ENCODE assay signal across 18 cellular contexts in the genomic region with DNA sequence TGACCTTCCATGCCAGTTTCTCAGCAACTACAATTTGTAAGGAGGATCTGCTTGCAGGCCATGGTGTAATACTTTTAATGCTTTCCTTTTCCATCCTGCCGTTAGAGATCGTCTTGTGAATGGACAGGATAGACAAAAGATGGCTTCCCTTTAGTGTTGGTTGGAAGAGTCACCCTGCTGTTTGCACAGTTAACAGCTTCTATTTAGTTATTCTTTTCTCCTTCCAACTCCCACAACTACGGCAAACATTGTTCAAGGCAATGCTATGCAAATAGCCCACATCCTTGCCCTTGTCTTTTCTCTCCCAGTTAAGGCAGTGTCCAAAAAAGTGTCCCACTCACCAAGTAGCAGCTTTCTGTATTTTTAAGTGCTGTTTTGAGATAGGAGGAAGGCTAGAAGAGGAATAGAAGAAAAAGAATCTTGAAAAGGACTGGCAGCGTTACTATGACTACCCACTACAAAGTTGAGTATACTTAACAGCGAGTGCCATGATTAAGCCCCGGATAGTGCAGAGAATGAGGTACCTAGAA. TPM values are rescaled to one million over a fixed set of nuclear protein-coding genes. Genes with fewer than 3 reads are reported as not detected.
A peak's percentile ranks its signal among the peaks of the same experiment; 100 is the strongest.
DNase-seq lines count a peak whose midpoint lies in the region; ATAC-seq, FAIRE-seq and TF ChIP-seq lines count a peak whose summit lies in the region.
"Had no signal": no experiment of that assay in that cellular context is flagged by ENCODE, and none has a peak within 500 bp of the region (broad histone marks: within the 10 kb centered on the region; RNA-seq: fewer than 3 reads in every experiment).

No MANE protein-coding gene starts in this region.

- H2AFZ ChIP-seq in PC-3 (ENCODE audit: low read length) (peak overlapping the region; percentile 39), HepG2 (ENCODE audit: low read length) (peak overlapping the region; percentile 80)

- H3F3A ChIP-seq in PC-3 (ENCODE audit: low read length, unreplicated experiment): peaks cover 5% of the 10 kb centered on the region

- H3K4me3 ChIP-seq in PC-3 (ENCODE audit: low read length) (peak overlapping the region; percentile 33), HepG2 (replicated peaks in 1 of 3; ENCODE audit: insufficient read depth in 1 of 3, low read depth in 2 of 3, low read length in 3 of 3) (peak overlapping the region; percentile 26 to 38 (median 27); a peak in 4 of 6 replicates)
- H3K4me3 ChIP-seq: transverse colon had no signal

- H3K27ac Mint-ChIP-seq in CD4-positive, alpha-beta T cell: peak overlapping the region; percentile 41
- peak overlapping the region in 1 of 2 donors; percentile 50 for H3K27ac Mint-ChIP-seq in stimulated activated naive CD8-positive, alpha-beta T cell treated with anti-CD3 and anti-CD28 coated beads, Interleukin-15, amount 100 ng/mL, for 72 hours
- H3K27ac Mint-ChIP-seq: activated CD8-positive, alpha-beta T cell treated with anti-CD3 and anti-CD28 coated beads for 36 hours; effector memory CD8-positive, alpha-beta T cell had no signal

- H3K9me3 ChIP-seq in CD4-positive, alpha-beta T cell (ENCODE audit: control insufficient read depth, low read length): no peaks in the 10 kb centered on the region
- H3K9me3 ChIP-seq in PC-3 (ENCODE audit: low read length): no peaks in the 10 kb centered on the region
- H3K9me3 ChIP-seq in HepG2 (ENCODE audit: low read length): no peaks in the 10 kb centered on the region
- H3K9me3 ChIP-seq: transverse colon had no signal

- no TSS peak for BruUV-seq in PC-3 (replicated peaks; lab: Mats Ljungman, UMichigan)
- no TSS peak for BruUV-seq in HepG2 (replicated peaks; lab: Mats Ljungman, UMichigan)

- in situ Hi-C loops in HepG2 (cut with HindIII; ENCODE audit: extremely low pct_ligation_motif_present, low pct_unique_long_range_greater_than_20kb): no loop called here

- no peak for ATAC-seq in CD4-positive, alpha-beta T cell (ENCODE audit: poor library complexity)
- peak; percentile 37 for ATAC-seq in PC-3
- peak; percentile 7 for ATAC-seq in HepG2
- ATAC-seq in HG03565 (IDR thresholded peaks at IDR 0.05; ENCODE audit: unreplicated experiment): no peak
- no peak for ATAC-seq in stimulated activated naive CD8-positive, alpha-beta T cell treated with anti-CD3 and anti-CD28 coated beads, Interleukin-15, amount 100 ng/mL, for 72 hours
- no peak for ATAC-seq in activated CD4-positive, CD25-positive, alpha-beta regulatory T cell treated with anti-CD3 and anti-CD28 coated beads, Interleukin-2, amount 50 U/mL, for 24 hours
- ATAC-seq: activated CD8-positive, alpha-beta T cell treated with anti-CD3 and anti-CD28 coated beads for 36 hours; effector memory CD8-positive, alpha-beta T cell had no signal

- H3K4me2 ChIP-seq in PC-3 (ENCODE audit: low read length) (peak overlapping the region; percentile 69), HepG2 (ENCODE audit: low read depth, low read length) (peak overlapping the region; percentile 71)

- H3K9me3 Mint-ChIP-seq in CD4-positive, alpha-beta T cell: no peaks in the 10 kb centered on the region
- H3K9me3 Mint-ChIP-seq in stimulated activated naive CD8-positive, alpha-beta T cell treated with anti-CD3 and anti-CD28 coated beads, Interleukin-15, amount 100 ng/mL, for 72 hours: no peaks in the 10 kb centered on the region
- H3K9me3 Mint-ChIP-seq: activated CD8-positive, alpha-beta T cell treated with anti-CD3 and anti-CD28 coated beads for 36 hours; effector memory CD8-positive, alpha-beta T cell had no signal

- peak overlapping the region; percentile 17 for H3K4me3 Mint-ChIP-seq in CD4-positive, alpha-beta T cell
- H3K4me3 Mint-ChIP-seq in stimulated activated naive CD8-positive, alpha-beta T cell treated with anti-CD3 and anti-CD28 coated beads, Interleukin-15, amount 100 ng/mL, for 72 hours: no peak overlapping the region
- H3K4me3 Mint-ChIP-seq: activated CD8-positive, alpha-beta T cell treated with anti-CD3 and anti-CD28 coated beads for 36 hours; effector memory CD8-positive, alpha-beta T cell had no signal

- H3K9ac ChIP-seq in PC-3 (ENCODE audit: low read length) (peak overlapping the region; percentile 5; the same call in 1 of the 2 replicates), HepG2 (ENCODE audit: insufficient read depth, low read depth, low read length) (peak overlapping the region; percentile 30; the same call in 1 of the 2 replicates)

- POLR2A ChIA-PET in CD4-positive, alpha-beta T cell (lab: Charles Lee): no interaction called here
- POLR2A ChIA-PET in PC-3 (lab: Charles Lee; ENCODE audit: unreplicated experiment): interaction anchor here (0.6 kb wide), 2 partner anchors 15 to 39 kb away, joined by 5 to 9 read pairs; no protein-coding TSS in a partner anchor
- POLR2A ChIA-PET in HepG2 (lab: Yijun Ruan, JAX): interaction anchor here (1.0 kb wide), 1 partner anchor 25 kb away, joined by 3 read pairs; no protein-coding TSS in a partner anchor

- no peak for TF ChIP-seq POLR2A in HepG2 (IDR thresholded peaks at IDR 0.05; ENCODE audit: insufficient read depth in 1 of 2, low read depth in 2 of 2, low read length in 2 of 2)

- H3K27me3 ChIP-seq in CD4-positive, alpha-beta T cell (ENCODE audit: control insufficient read depth, insufficient read depth, low read length): no peaks in the 10 kb centered on the region
- no peaks in the 10 kb centered on the region for H3K27me3 ChIP-seq in PC-3 (ENCODE audit: low read length)
- H3K27me3 ChIP-seq in HepG2 (ENCODE audit: control insufficient read depth in 1 of 2, insufficient read depth in 2 of 2, low read length in 2 of 2): no peaks in the 10 kb centered on the region; a peak in 1 of 5 replicates
- H3K27me3 ChIP-seq: transverse colon had no signal

- whole genome bisulfite sequencing in HepG2 (ENCODE audit: low lambda C conversion rate): 20% methylated on average over 6 of the region's 6 CpGs

- H4K20me1 ChIP-seq in PC-3 (ENCODE audit: low read length) (no peaks in the 10 kb centered on the region), HepG2 (ENCODE audit: insufficient read depth, low read length) (no peaks in the 10 kb centered on the region)

- CTCF ChIA-PET in CD4-positive, alpha-beta T cell (lab: Charles Lee): no interaction called here
- CTCF ChIA-PET in PC-3 (lab: Charles Lee): no interaction called here
- CTCF ChIA-PET in HepG2 (lab: Yijun Ruan, JAX; ENCODE audit: low intra/inter-chr PET ratio, low total read pairs): no interaction called here

- intact Hi-C loops in CD4-positive, alpha-beta T cell (cut with DNase I, micrococcal nuclease): loop anchor here in 1 of 2 experiments (5.0 kb wide), 1 partner anchor 128 kb away; the partner anchor contains the start of gene GRSF1
- intact Hi-C loops in PC-3 (cut with micrococcal nuclease): loop anchor here (1.0 to 10.0 kb wide), 3 partner anchors 25 to 223 kb away; partner anchors contain the start of gene MOB1B
- intact Hi-C loops in HepG2 (cut with micrococcal nuclease; ENCODE audit: unreplicated experiment): loop anchor here (5.0 to 10.0 kb wide), 2 partner anchors 128 to 285 kb away; partner anchors contain the start of genes DCK and GRSF1

- H3K4me1 ChIP-seq in PC-3 (ENCODE audit: insufficient read depth, low read length) (peaks cover 26% of the 10 kb centered on the region), HepG2 (ENCODE audit: insufficient read depth, low read length) (peaks cover 79% of the 10 kb centered on the region)

- TF ChIP-seq RAD21 in HepG2 (CRISPR knock-in tag; IDR thresholded peaks at IDR 0.05): no peak

- H3K9me2 ChIP-seq in PC-3 (replicated peaks; ENCODE audit: low read length): no peaks in the 10 kb centered on the region

- no peaks in the 10 kb centered on the region for H3K36me3 Mint-ChIP-seq in CD4-positive, alpha-beta T cell (ENCODE audit: low read depth)

- TF ChIP-seq EP300 in HepG2 (IDR thresholded peaks at IDR 0.05; ENCODE audit: low read depth in 2 of 2, low read length in 2 of 2): no peak
- no peak for TF ChIP-seq EP300 in HepG2 (CRISPR knock-in tag; IDR thresholded peaks at IDR 0.05; ENCODE audit: borderline replicate concordance)

- peaks cover 59% of the 10 kb centered on the region for H3K4me1 Mint-ChIP-seq in CD4-positive, alpha-beta T cell (ENCODE audit: low read depth)
- peaks cover 52% of the 10 kb centered on the region for H3K4me1 Mint-ChIP-seq in stimulated activated naive CD8-positive, alpha-beta T cell treated with anti-CD3 and anti-CD28 coated beads, Interleukin-15, amount 100 ng/mL, for 72 hours

- peaks cover 83% of the 10 kb centered on the region for H3K79me2 ChIP-seq in PC-3 (ENCODE audit: low read length)
- peaks cover 38% of the 10 kb centered on the region for H3K79me2 ChIP-seq in HepG2 (ENCODE audit: insufficient read depth, low read length)

- no peak for TF ChIP-seq CTCF in CD4-positive, alpha-beta T cell (IDR thresholded peaks at IDR 0.05)
- TF ChIP-seq CTCF in PC-3 (conservative IDR thresholded peaks at IDR 0.05; ENCODE audit: low read depth, low read length) (no peak), HepG2 (CRISPR knock-in tag; IDR thresholded peaks at IDR 0.05) (no peak)

- H3K36me3 ChIP-seq in PC-3 (ENCODE audit: low read depth, low read length): no peaks in the 10 kb centered on the region
- H3K36me3 ChIP-seq in HepG2 (replicated peaks in 1 of 2; ENCODE audit: control insufficient read depth in 1 of 2, insufficient read depth in 2 of 2, low read length in 2 of 2): no peaks in the 10 kb centered on the region
- H3K36me3 ChIP-seq: transverse colon had no signal

- no peak for DNase-seq in CD4-positive, alpha-beta T cell
- DNase-seq in NCI-H146 (lab: John Stamatoyannopoulos, UW): peak; percentile 68
- peak; percentile 73 for DNase-seq in PC-3
- peak; percentile 54 for DNase-seq in HepG2 (ENCODE audit: low spot score)
- DNase-seq in CD1c-positive myeloid dendritic cell (ENCODE audit: extremely low spot score): no peak
- DNase-seq in stimulated activated naive CD8-positive, alpha-beta T cell treated with anti-CD3 and anti-CD28 coated beads, Interleukin-15, amount 100 ng/mL, for 72 hours: no peak
- DNase-seq: activated CD8-positive, alpha-beta T cell treated with anti-CD3 and anti-CD28 coated beads for 36 hours; effector memory CD8-positive, alpha-beta T cell; EL; foreskin fibroblast; IMR-90; mesendoderm; NCI-H2171 treated with DMSO at 0.1 percent for 48 hours; T-helper 9 cell; transverse colon had no signal

- no peak for FAIRE-seq in HepG2 (lab: Jason Lieb, UNC)
- FAIRE-seq: GM12892 had no signal

- H3K27me3 Mint-ChIP-seq in CD4-positive, alpha-beta T cell: no peaks in the 10 kb centered on the region
- no peaks in the 10 kb centered on the region for H3K27me3 Mint-ChIP-seq in stimulated activated naive CD8-positive, alpha-beta T cell treated with anti-CD3 and anti-CD28 coated beads, Interleukin-15, amount 100 ng/mL, for 72 hours
- H3K27me3 Mint-ChIP-seq: activated CD8-positive, alpha-beta T cell treated with anti-CD3 and anti-CD28 coated beads for 36 hours; effector memory CD8-positive, alpha-beta T cell had no signal

- H3K27ac ChIP-seq in CD4-positive, alpha-beta T cell (ENCODE audit: low read depth, low read length): no peak overlapping the region
- peak overlapping the region; percentile 45 for H3K27ac ChIP-seq in PC-3 (ENCODE audit: low read length)
- peak overlapping the region; percentile 64 for H3K27ac ChIP-seq in HepG2 (ENCODE audit: extremely low read length, insufficient read depth, low read length)
- H3K27ac ChIP-seq: transverse colon had no signal

RNA-seq across cellular contexts. Expression of gene RUFY3, which starts 12.1 kb away (rescaled TPM):
- total RNA-seq in CD4-positive, alpha-beta T cell: 10 to 100 TPM; 18.0 to 18.1 TPM
- 22.1 and 25.6 TPM in 2 replicates for total RNA-seq in PC-3 (2014; rRNA removed)
- total RNA-seq in HepG2 (2016; rRNA removed; fragmentation: Illumina TruSeq; extraction: Trizol): 21.3 and 25.3 TPM in 2 replicates
- 19.0 and 22.8 TPM in 2 replicates for total RNA-seq in HepG2 (2016; cell fraction: cytosol; rRNA removed; fragmentation: Illumina TruSeq; extraction: Trizol; ENCODE audit: low read depth)
- 17.5 and 24.4 TPM in 2 replicates for total RNA-seq in HepG2 (2016; cell fraction: insoluble cytoplasmic fraction; rRNA removed; fragmentation: Illumina TruSeq; extraction: Trizol)
- total RNA-seq in HepG2 (2016; cell fraction: membrane; rRNA removed; fragmentation: Illumina TruSeq; extraction: Trizol): 10.5 and 13.3 TPM in 2 replicates
- total RNA-seq in HepG2 (2016; cell fraction: nucleus; rRNA removed; fragmentation: Illumina TruSeq; extraction: Trizol): 37.3 and 46.8 TPM in 2 replicates
- polyA plus RNA-seq in HepG2 (2011; rRNA removed): 17.9 and 19.9 TPM in 2 replicates
- 4.1 and 7.8 TPM in 2 replicates for polyA plus RNA-seq in HepG2 (2011; cell fraction: cytosol; rRNA removed)
- polyA plus RNA-seq in HepG2 (2011; cell fraction: nucleus; rRNA removed): 21.0 and 24.2 TPM in 2 replicates
- 13.1 and 13.2 TPM in 2 replicates for polyA plus RNA-seq in HepG2 (2012)
- polyA plus RNA-seq in HepG2 (2016; cell fraction: cytosol; fragmentation: Illumina TruSeq; extraction: Trizol; ENCODE audit: low read depth): 1.9 and 2.2 TPM in 2 replicates
- polyA plus RNA-seq in HepG2 (2016; cell fraction: insoluble cytoplasmic fraction; fragmentation: Illumina TruSeq; extraction: Trizol; ENCODE audit: low read depth): 13.1 and 13.9 TPM in 2 replicates
- 5.0 and 6.4 TPM in 2 replicates for polyA plus RNA-seq in HepG2 (2016; cell fraction: membrane; fragmentation: Illumina TruSeq; extraction: Trizol; ENCODE audit: low read depth)
- 48.1 and 50.4 TPM in 2 replicates for polyA plus RNA-seq in HepG2 (2016; cell fraction: nucleus; fragmentation: Illumina TruSeq; extraction: Trizol; ENCODE audit: insufficient read depth, low read depth)
- polyA minus RNA-seq in HepG2 (2011; rRNA and poly(A)+ RNA removed; ENCODE audit: low replicate concordance): 4.8 and 10.2 TPM in 2 replicates
- 9.5 and 10.0 TPM in 2 replicates for polyA minus RNA-seq in HepG2 (2011; cell fraction: cytosol; rRNA and poly(A)+ RNA removed)
- 53.9 and 54.2 TPM in 2 replicates for polyA minus RNA-seq in HepG2 (2011; cell fraction: nucleus; rRNA and poly(A)+ RNA removed)

RNA-seq across cellular contexts. Expression of gene UTP3, which starts 21.3 kb away (rescaled TPM):
- 10 to 100 TPM; 19.2 to 20.5 TPM for total RNA-seq in CD4-positive, alpha-beta T cell
- total RNA-seq in PC-3 (2014; rRNA removed) (27.8 and 38.5 TPM in 2 replicates), HepG2 (2016; rRNA removed; fragmentation: Illumina TruSeq; extraction: Trizol) (19.5 and 27.5 TPM in 2 replicates)
- total RNA-seq in HepG2 (2016; cell fraction: cytosol; rRNA removed; fragmentation: Illumina TruSeq; extraction: Trizol; ENCODE audit: low read depth): 2.4 and 3.1 TPM in 2 replicates
- 21.0 and 26.4 TPM in 2 replicates for total RNA-seq in HepG2 (2016; cell fraction: insoluble cytoplasmic fraction; rRNA removed; fragmentation: Illumina TruSeq; extraction: Trizol)
- total RNA-seq in HepG2 (2016; cell fraction: membrane; rRNA removed; fragmentation: Illumina TruSeq; extraction: Trizol): 5.4 and 6.2 TPM in 2 replicates
- total RNA-seq in HepG2 (2016; cell fraction: nucleus; rRNA removed; fragmentation: Illumina TruSeq; extraction: Trizol): 14.5 and 15.6 TPM in 2 replicates
- 6.4 and 6.9 TPM in 2 replicates for polyA plus RNA-seq in HepG2 (2011; rRNA removed)
- 6.7 and 8.2 TPM in 2 replicates for polyA plus RNA-seq in HepG2 (2011; cell fraction: cytosol; rRNA removed)
- 4.0 and 5.3 TPM in 2 replicates for polyA plus RNA-seq in HepG2 (2011; cell fraction: nucleus; rRNA removed)
- 15.6 and 19.2 TPM in 2 replicates for polyA plus RNA-seq in HepG2 (2012)
- polyA plus RNA-seq in HepG2 (2016; cell fraction: cytosol; fragmentation: Illumina TruSeq; extraction: Trizol; ENCODE audit: low read depth): 2.3 and 2.4 TPM in 2 replicates
- 38.1 and 40.4 TPM in 2 replicates for polyA plus RNA-seq in HepG2 (2016; cell fraction: insoluble cytoplasmic fraction; fragmentation: Illumina TruSeq; extraction: Trizol; ENCODE audit: low read depth)
- 4.2 and 4.7 TPM in 2 replicates for polyA plus RNA-seq in HepG2 (2016; cell fraction: membrane; fragmentation: Illumina TruSeq; extraction: Trizol; ENCODE audit: low read depth)
- 17.1 and 19.6 TPM in 2 replicates for polyA plus RNA-seq in HepG2 (2016; cell fraction: nucleus; fragmentation: Illumina TruSeq; extraction: Trizol; ENCODE audit: insufficient read depth, low read depth)
- 1.8 and 3.3 TPM in 2 replicates for polyA minus RNA-seq in HepG2 (2011; rRNA and poly(A)+ RNA removed; ENCODE audit: low replicate concordance)
- polyA minus RNA-seq in HepG2 (2011; cell fraction: cytosol; rRNA and poly(A)+ RNA removed): 3.5 and 3.7 TPM in 2 replicates
- 7.6 and 9.1 TPM in 2 replicates for polyA minus RNA-seq in HepG2 (2011; cell fraction: nucleus; rRNA and poly(A)+ RNA removed)

RNA-seq across cellular contexts. Expression of gene JCHAIN, which starts 43.3 kb away (rescaled TPM):
- 1 to 10 TPM; 1.0 to 2.7 TPM for total RNA-seq in CD4-positive, alpha-beta T cell
- total RNA-seq in PC-3 (2014; rRNA removed): not detected in 2 replicates
- not detected in 2 replicates for total RNA-seq in HepG2 (2016; rRNA removed; fragmentation: Illumina TruSeq; extraction: Trizol)
- not detected in 2 replicates for total RNA-seq in HepG2 (2016; cell fraction: cytosol; rRNA removed; fragmentation: Illumina TruSeq; extraction: Trizol; ENCODE audit: low read depth)
- not detected in 2 replicates for total RNA-seq in HepG2 (2016; cell fraction: insoluble cytoplasmic fraction; rRNA removed; fragmentation: Illumina TruSeq; extraction: Trizol)
- total RNA-seq in HepG2 (2016; cell fraction: membrane; rRNA removed; fragmentation: Illumina TruSeq; extraction: Trizol): not detected in 2 replicates
- total RNA-seq in HepG2 (2016; cell fraction: nucleus; rRNA removed; fragmentation: Illumina TruSeq; extraction: Trizol): not detected in 2 replicates
- not detected in 2 replicates for polyA plus RNA-seq in HepG2 (2011; rRNA removed)
- 0.13 TPM in 1 of 2 replicates, not detected in the other for polyA plus RNA-seq in HepG2 (2011; cell fraction: cytosol; rRNA removed)
- not detected in 2 replicates for polyA plus RNA-seq in HepG2 (2011; cell fraction: nucleus; rRNA removed)
- not detected in 2 replicates for polyA plus RNA-seq in HepG2 (2012)
- not detected in 2 replicates for polyA plus RNA-seq in HepG2 (2016; cell fraction: cytosol; fragmentation: Illumina TruSeq; extraction: Trizol; ENCODE audit: low read depth)
- polyA plus RNA-seq in HepG2 (2016; cell fraction: insoluble cytoplasmic fraction; fragmentation: Illumina TruSeq; extraction: Trizol; ENCODE audit: low read depth): not detected in 2 replicates
- polyA plus RNA-seq in HepG2 (2016; cell fraction: membrane; fragmentation: Illumina TruSeq; extraction: Trizol; ENCODE audit: low read depth): not detected in 2 replicates
- not detected in 2 replicates for polyA plus RNA-seq in HepG2 (2016; cell fraction: nucleus; fragmentation: Illumina TruSeq; extraction: Trizol; ENCODE audit: insufficient read depth, low read depth)
- polyA minus RNA-seq in HepG2 (2011; rRNA and poly(A)+ RNA removed; ENCODE audit: low replicate concordance): 0.44 TPM in 1 of 2 replicates, not detected in the other
- not detected in 2 replicates for polyA minus RNA-seq in HepG2 (2011; cell fraction: cytosol; rRNA and poly(A)+ RNA removed)
- polyA minus RNA-seq in HepG2 (2011; cell fraction: nucleus; rRNA and poly(A)+ RNA removed): not detected in 2 replicates
- total RNA-seq: activated CD8-positive, alpha-beta T cell treated with anti-CD3 and anti-CD28 coated beads for 36 hours had no signal

Comparison
In these comparisons a context has a peak if more than half of its experiments do, and no peak if none do; other contexts are left out.
1. ATAC-seq: peak in PC-3 (single experiment) and HepG2 (single experiment); none in CD4-positive, alpha-beta T cell (single experiment), HG03565 (single experiment), stimulated activated naive CD8-positive, alpha-beta T cell treated with anti-CD3 and anti-CD28 coated beads, Interleukin-15, amount 100 ng/mL, for 72 hours (single experiment) and activated CD4-positive, CD25-positive, alpha-beta regulatory T cell treated with anti-CD3 and anti-CD28 coated beads, Interleukin-2, amount 50 U/mL, for 24 hours (0 of 2).
2. DNase-seq: peak in NCI-H146 (single experiment), PC-3 (single experiment) and HepG2 (single experiment); none in CD4-positive, alpha-beta T cell (0 of 10), CD1c-positive myeloid dendritic cell (single experiment) and stimulated activated naive CD8-positive, alpha-beta T cell treated with anti-CD3 and anti-CD28 coated beads, Interleukin-15, amount 100 ng/mL, for 72 hours (0 of 2).